In the genomic region with DNA sequence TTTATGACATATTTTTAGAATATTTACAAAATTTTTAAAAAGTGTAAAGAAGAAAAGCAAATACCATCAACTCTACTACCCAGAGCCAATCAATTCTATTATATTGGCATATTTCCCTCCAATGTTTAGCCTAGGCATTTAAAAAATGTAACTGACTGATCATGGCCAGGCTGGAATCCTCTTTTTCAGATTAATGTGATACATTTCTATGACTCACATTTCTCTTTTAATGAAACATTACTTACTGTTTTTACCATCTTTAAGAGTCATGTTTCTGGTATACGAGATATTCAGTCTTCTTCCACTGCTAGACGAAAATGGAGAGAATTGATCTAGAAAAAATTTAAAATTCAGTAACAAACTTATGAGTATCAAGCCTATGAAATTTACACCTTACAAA, we compare ENCODE assay signal across 1 cellular context.
TF ChIP-seq lines count a peak whose summit lies in the region.

No MANE protein-coding gene starts in this region.

TF ChIP-seq in GM12878, 131 proteins besides CTCF, POLR2A, EP300 and RAD21:
- TF ChIP-seq, protein P1, sequence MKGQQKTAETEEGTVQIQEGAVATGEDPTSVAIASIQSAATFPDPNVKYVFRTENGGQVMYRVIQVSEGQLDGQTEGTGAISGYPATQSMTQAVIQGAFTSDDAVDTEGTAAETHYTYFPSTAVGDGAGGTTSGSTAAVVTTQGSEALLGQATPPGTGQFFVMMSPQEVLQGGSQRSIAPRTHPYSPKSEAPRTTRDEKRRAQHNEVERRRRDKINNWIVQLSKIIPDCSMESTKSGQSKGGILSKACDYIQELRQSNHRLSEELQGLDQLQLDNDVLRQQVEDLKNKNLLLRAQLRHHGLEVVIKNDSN (IDR thresholded peaks at IDR 0.05; ENCODE audit: borderline replicate concordance, extremely low read length, insufficient read depth, low read depth, low read length): no peak
- TF ChIP-seq BCL11A (IDR thresholded peaks at IDR 0.05; ENCODE audit: low read depth, low read length): no peak
- TF ChIP-seq STAT3 (IDR thresholded peaks at IDR 0.05; ENCODE audit: low read depth, low read length): no peak
- TF ChIP-seq, protein P2, sequence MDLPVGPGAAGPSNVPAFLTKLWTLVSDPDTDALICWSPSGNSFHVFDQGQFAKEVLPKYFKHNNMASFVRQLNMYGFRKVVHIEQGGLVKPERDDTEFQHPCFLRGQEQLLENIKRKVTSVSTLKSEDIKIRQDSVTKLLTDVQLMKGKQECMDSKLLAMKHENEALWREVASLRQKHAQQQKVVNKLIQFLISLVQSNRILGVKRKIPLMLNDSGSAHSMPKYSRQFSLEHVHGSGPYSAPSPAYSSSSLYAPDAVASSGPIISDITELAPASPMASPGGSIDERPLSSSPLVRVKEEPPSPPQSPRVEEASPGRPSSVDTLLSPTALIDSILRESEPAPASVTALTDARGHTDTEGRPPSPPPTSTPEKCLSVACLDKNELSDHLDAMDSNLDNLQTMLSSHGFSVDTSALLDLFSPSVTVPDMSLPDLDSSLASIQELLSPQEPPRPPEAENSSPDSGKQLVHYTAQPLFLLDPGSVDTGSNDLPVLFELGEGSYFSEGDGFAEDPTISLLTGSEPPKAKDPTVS (IDR thresholded peaks at IDR 0.05; ENCODE audit: low read depth, low read length): no peak
- no peak for TF ChIP-seq SREBF2 (IDR thresholded peaks at IDR 0.05; ENCODE audit: low read length)
- no peak for TF ChIP-seq FOXM1 (IDR thresholded peaks at IDR 0.05; ENCODE audit: low read depth, low read length)
- no peak for TF ChIP-seq HCFC1 (IDR thresholded peaks at IDR 0.05; ENCODE audit: low read length)
- TF ChIP-seq IKZF1 (conservative IDR thresholded peaks at IDR 0.05): no peak
- TF ChIP-seq, protein P3, sequence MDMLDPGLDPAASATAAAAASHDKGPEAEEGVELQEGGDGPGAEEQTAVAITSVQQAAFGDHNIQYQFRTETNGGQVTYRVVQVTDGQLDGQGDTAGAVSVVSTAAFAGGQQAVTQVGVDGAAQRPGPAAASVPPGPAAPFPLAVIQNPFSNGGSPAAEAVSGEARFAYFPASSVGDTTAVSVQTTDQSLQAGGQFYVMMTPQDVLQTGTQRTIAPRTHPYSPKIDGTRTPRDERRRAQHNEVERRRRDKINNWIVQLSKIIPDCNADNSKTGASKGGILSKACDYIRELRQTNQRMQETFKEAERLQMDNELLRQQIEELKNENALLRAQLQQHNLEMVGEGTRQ (IDR thresholded peaks at IDR 0.05; ENCODE audit: borderline replicate concordance, low read depth, low read length): no peak
- no peak for TF ChIP-seq PAX5 (IDR thresholded peaks at IDR 0.05; ENCODE audit: borderline replicate concordance, low read depth, low read length)
- no peak for TF ChIP-seq TCF12 (IDR thresholded peaks at IDR 0.05; ENCODE audit: low read depth, low read length)
- no peak for TF ChIP-seq CBX3 (IDR thresholded peaks at IDR 0.05; ENCODE audit: borderline replicate concordance, low read depth)
- TF ChIP-seq, protein P4, sequence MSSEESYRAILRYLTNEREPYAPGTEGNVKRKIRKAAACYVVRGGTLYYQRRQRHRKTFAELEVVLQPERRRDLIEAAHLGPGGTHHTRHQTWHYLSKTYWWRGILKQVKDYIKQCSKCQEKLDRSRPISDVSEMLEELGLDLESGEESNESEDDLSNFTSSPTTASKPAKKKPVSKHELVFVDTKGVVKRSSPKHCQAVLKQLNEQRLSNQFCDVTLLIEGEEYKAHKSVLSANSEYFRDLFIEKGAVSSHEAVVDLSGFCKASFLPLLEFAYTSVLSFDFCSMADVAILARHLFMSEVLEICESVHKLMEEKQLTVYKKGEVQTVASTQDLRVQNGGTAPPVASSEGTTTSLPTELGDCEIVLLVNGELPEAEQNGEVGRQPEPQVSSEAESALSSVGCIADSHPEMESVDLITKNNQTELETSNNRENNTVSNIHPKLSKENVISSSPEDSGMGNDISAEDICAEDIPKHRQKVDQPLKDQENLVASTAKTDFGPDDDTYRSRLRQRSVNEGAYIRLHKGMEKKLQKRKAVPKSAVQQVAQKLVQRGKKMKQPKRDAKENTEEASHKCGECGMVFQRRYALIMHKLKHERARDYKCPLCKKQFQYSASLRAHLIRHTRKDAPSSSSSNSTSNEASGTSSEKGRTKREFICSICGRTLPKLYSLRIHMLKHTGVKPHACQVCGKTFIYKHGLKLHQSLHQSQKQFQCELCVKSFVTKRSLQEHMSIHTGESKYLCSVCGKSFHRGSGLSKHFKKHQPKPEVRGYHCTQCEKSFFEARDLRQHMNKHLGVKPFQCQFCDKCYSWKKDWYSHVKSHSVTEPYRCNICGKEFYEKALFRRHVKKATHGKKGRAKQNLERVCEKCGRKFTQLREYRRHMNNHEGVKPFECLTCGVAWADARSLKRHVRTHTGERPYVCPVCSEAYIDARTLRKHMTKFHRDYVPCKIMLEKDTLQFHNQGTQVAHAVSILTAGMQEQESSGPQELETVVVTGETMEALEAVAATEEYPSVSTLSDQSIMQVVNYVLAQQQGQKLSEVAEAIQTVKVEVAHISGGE (CRISPR knock-in tag; IDR thresholded peaks at IDR 0.05): no peak
- TF ChIP-seq WRNIP1 (IDR thresholded peaks at IDR 0.05; ENCODE audit: borderline replicate concordance, low read depth, low read length): no peak
- TF ChIP-seq MEF2B (IDR thresholded peaks at IDR 0.05; ENCODE audit: partially characterized antibody, poor library complexity, severe bottlenecking): no peak
- no peak for TF ChIP-seq SPI1 (IDR thresholded peaks at IDR 0.05; ENCODE audit: borderline replicate concordance, insufficient read depth, low read depth, low read length)
- TF ChIP-seq IKZF2 (IDR thresholded peaks at IDR 0.05): no peak
TF ChIP-seq in GM12878: peak in this region for 0.
